ENCODE assay signal across 28 cellular contexts in genomic region chr10:56771343-56771742, GRCh38.
"Had no signal": no experiment of that assay in that cellular context is flagged by ENCODE, and none has a peak within 500 bp of the region (broad histone marks: within the 10 kb centered on the region; RNA-seq: fewer than 3 reads in every experiment).

No MANE protein-coding gene starts in this region.

- ATAC-seq: natural killer cell; psoas muscle; right cardiac atrium; sciatic nerve; stimulated activated memory B cell treated with anti-CD40 and anti-IgM and Interleukin-4, amounts not matched to agents 10 μg/mL and 1 μg/mL and 100 μg/mL, for 72 hours; stimulated activated naive CD8-positive, alpha-beta T cell treated with anti-CD3 and anti-CD28 coated beads, Interleukin-15, amount 100 ng/mL, for 72 hours; stimulated activated naive CD8-positive, alpha-beta T cell treated with anti-CD3 and anti-CD28 coated beads, Interleukin-15, Interleukin-2, amounts not matched to agents 100 U/mL and 50 U/mL, for 24 hours; upper lobe of right lung had no signal

- H3K9me3 ChIP-seq: psoas muscle, suprapubic skin, testis, tibial artery, upper lobe of right lung, uterus had no signal

- H3K4me2 ChIP-seq: neural progenitor cell, smooth muscle cell had no signal

- H3K4me1 ChIP-seq: neural progenitor cell, parathyroid adenoma, psoas muscle, spleen, suprapubic skin, testis, tibial artery, transverse colon, upper lobe of right lung, uterus had no signal

- H3K9ac ChIP-seq: neural progenitor cell, parathyroid adenoma had no signal

- H3K4me3 ChIP-seq: neural progenitor cell, ovary, psoas muscle, skin epidermis, smooth muscle cell, spleen, suprapubic skin, testis, tibial artery, transverse colon, upper lobe of right lung, uterus had no signal

- H3K79me2 ChIP-seq: parathyroid adenoma had no signal

- H2AFZ ChIP-seq: neural progenitor cell, parathyroid adenoma had no signal

- H3K27me3 ChIP-seq: neural progenitor cell, ovary, spleen, suprapubic skin, testis, tibial artery, transverse colon, upper lobe of right lung, uterus had no signal

- DNase-seq: natural killer cell; occipital lobe; ovary; posterior cingulate gyrus; psoas muscle; right cardiac atrium; spleen; stimulated activated CD4-positive, alpha-beta T cell treated with anti-CD3 and anti-CD28 coated beads, Interleukin-12 subunit alpha, Interleukin-12 subunit beta, amount 100 ng/mL, for 4 hours; stimulated activated CD4-positive, alpha-beta T cell treated with anti-CD3 and anti-CD28 coated beads, Interleukin-1b, Interleukin-23, amount 100 ng/mL, for 48 hours; stimulated activated CD4-positive, alpha-beta T cell treated with anti-CD3 and anti-CD28 coated beads, Interleukin-4, amount 100 ng/mL, for 1 hour; stimulated activated CD4-positive, alpha-beta T cell treated with anti-CD3 and anti-CD28 coated beads, Interleukin-4, amount 100 ng/mL, for 4 hours; stimulated activated CD8-positive, alpha-beta memory T cell treated with anti-CD3 and anti-CD28 coated beads, Interleukin-4, amount 100 ng/mL, for 48 hours; stimulated activated naive CD4-positive, alpha-beta T cell; stimulated activated naive CD8-positive, alpha-beta T cell treated with anti-CD3 and anti-CD28 coated beads, Interleukin-15, amount 100 ng/mL, for 72 hours; stimulated activated naive CD8-positive, alpha-beta T cell treated with anti-CD3 and anti-CD28 coated beads, Interleukin-15, Interleukin-2, amounts not matched to agents 100 U/mL and 50 U/mL, for 24 hours; substantia nigra; testis; tibial artery; transverse colon; upper lobe of right lung; uterus had no signal

- H3K27ac ChIP-seq: neural progenitor cell, ovary, parathyroid adenoma, psoas muscle, skin epidermis, spleen, suprapubic skin, testis, tibial artery, transverse colon, upper lobe of right lung, uterus had no signal

- H3K36me3 ChIP-seq: neural progenitor cell, ovary, spleen, suprapubic skin, tibial artery, transverse colon, upper lobe of right lung, uterus had no signal
